In the genomic region with DNA sequence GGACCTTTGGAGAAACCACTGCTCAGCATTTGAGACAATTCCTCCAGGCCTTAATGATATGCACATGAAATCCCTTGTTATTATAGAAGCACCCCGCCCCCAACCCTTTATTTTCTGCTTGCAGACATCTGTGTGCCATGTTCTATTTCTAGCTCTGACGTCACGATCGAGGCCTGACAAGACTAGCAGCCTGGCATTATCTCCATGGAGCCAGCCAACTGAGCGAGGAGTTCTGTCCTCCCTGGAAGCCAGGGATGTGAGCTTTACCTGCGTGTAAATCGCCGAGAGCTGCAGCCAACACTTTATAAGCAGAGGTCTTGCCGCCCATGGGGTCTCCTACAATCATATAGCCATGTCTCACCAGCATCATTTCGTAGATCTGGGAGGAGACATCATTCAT, we compare ENCODE assay signal across 27 cellular contexts.
DNase-seq lines count a peak whose midpoint lies in the region; ATAC-seq lines count a peak whose summit lies in the region.
"Had no signal": no experiment of that assay in that cellular context is flagged by ENCODE, and none has a peak within 500 bp of the region (broad histone marks: within the 10 kb centered on the region; RNA-seq: fewer than 3 reads in every experiment).

No MANE protein-coding gene starts in this region.

- no peak overlapping the region for H3K4me3 ChIP-seq in CD4-positive, alpha-beta memory T cell (ENCODE audit: low read length in 2 of 2)
- H3K4me3 ChIP-seq: colonic mucosa, SK-N-MC, spleen, suprapubic skin, vagina had no signal

- intact Hi-C loops in CD4-positive, alpha-beta memory T cell (cut with micrococcal nuclease): no loop called here

- no peak overlapping the region for H3K4me3 Mint-ChIP-seq in CD4-positive, alpha-beta memory T cell
- H3K4me3 Mint-ChIP-seq: activated naive CD4-positive, alpha-beta T cell treated with anti-CD3 and anti-CD28 coated beads, Interleukin-2, amount 50 U/mL, for 24 hours; IgD-negative memory B cell; immature natural killer cell; natural killer cell had no signal

- H3K36me3 ChIP-seq in CD4-positive, alpha-beta memory T cell (ENCODE audit: insufficient read depth, low read length): no peaks in the 10 kb centered on the region
- H3K36me3 ChIP-seq: colonic mucosa, spleen, suprapubic skin, vagina had no signal

- ATAC-seq in HG02981 (IDR thresholded peaks at IDR 0.05; ENCODE audit: unreplicated experiment): no peak
- ATAC-seq: natural killer cell, PC-3 had no signal

- H3K27ac ChIP-seq in CD4-positive, alpha-beta memory T cell (ENCODE audit: low read depth, low read length): no peak overlapping the region
- H3K27ac ChIP-seq: colonic mucosa, HL-60, SK-N-MC, spleen, suprapubic skin, vagina had no signal

- H3K36me3 Mint-ChIP-seq in CD4-positive, alpha-beta memory T cell: no peaks in the 10 kb centered on the region
- H3K36me3 Mint-ChIP-seq: activated naive CD4-positive, alpha-beta T cell treated with anti-CD3 and anti-CD28 coated beads, Interleukin-2, amount 50 U/mL, for 24 hours; IgD-negative memory B cell; immature natural killer cell; natural killer cell had no signal

- no peaks in the 10 kb centered on the region for H3K9me3 Mint-ChIP-seq in CD4-positive, alpha-beta memory T cell
- H3K9me3 Mint-ChIP-seq: activated naive CD4-positive, alpha-beta T cell treated with anti-CD3 and anti-CD28 coated beads, Interleukin-2, amount 50 U/mL, for 24 hours; IgD-negative memory B cell; immature natural killer cell; natural killer cell had no signal

- H3K4me1 Mint-ChIP-seq in CD4-positive, alpha-beta memory T cell: no peaks in the 10 kb centered on the region
- H3K4me1 Mint-ChIP-seq: activated naive CD4-positive, alpha-beta T cell treated with anti-CD3 and anti-CD28 coated beads, Interleukin-2, amount 50 U/mL, for 24 hours; immature natural killer cell; natural killer cell had no signal

- POLR2A ChIA-PET in CD4-positive, alpha-beta memory T cell (lab: Charles Lee; ENCODE audit: partially characterized antibody): no interaction called here

- CTCF ChIA-PET in CD4-positive, alpha-beta memory T cell (lab: Charles Lee; ENCODE audit: partially characterized antibody): no interaction called here

- peaks cover 3 to 5% of the 10 kb centered on the region in 2 donors for H3K27me3 Mint-ChIP-seq in CD4-positive, alpha-beta memory T cell
- H3K27me3 Mint-ChIP-seq: activated naive CD4-positive, alpha-beta T cell treated with anti-CD3 and anti-CD28 coated beads, Interleukin-2, amount 50 U/mL, for 24 hours had no signal

- H3K4me1 ChIP-seq in CD4-positive, alpha-beta memory T cell (ENCODE audit: insufficient read depth, low read length): no peaks in the 10 kb centered on the region
- H3K4me1 ChIP-seq: colonic mucosa, spleen, suprapubic skin, vagina had no signal

- H3K27ac Mint-ChIP-seq in CD4-positive, alpha-beta memory T cell: no peak overlapping the region
- H3K27ac Mint-ChIP-seq: activated naive CD4-positive, alpha-beta T cell treated with anti-CD3 and anti-CD28 coated beads, Interleukin-2, amount 50 U/mL, for 24 hours; IgD-negative memory B cell; immature natural killer cell; natural killer cell had no signal

- no peaks in the 10 kb centered on the region for H3K27me3 ChIP-seq in CD4-positive, alpha-beta memory T cell (ENCODE audit: insufficient read depth, low read length)
- H3K27me3 ChIP-seq: colonic mucosa, spleen, suprapubic skin, vagina had no signal

- H3K9me3 ChIP-seq in CD4-positive, alpha-beta memory T cell (ENCODE audit: control insufficient read depth in 1 of 2, low read length in 2 of 2): no peaks in the 10 kb centered on the region
- H3K9me3 ChIP-seq: colonic mucosa, spleen, suprapubic skin, vagina had no signal

- DNase-seq in NCI-H1417 (lab: John Stamatoyannopoulos, UW) (peak in 2 of 3 experiments; percentile 28 to 71), NCI-H1417 treated with DMSO at 0.1 percent for 48 hours (lab: John Stamatoyannopoulos, UW) (no peak), NCI-H146 (lab: John Stamatoyannopoulos, UW) (peak; percentile 78), cerebellum (ENCODE audit: low spot score) (peak; percentile 78), mucosa of gallbladder (ENCODE audit: low spot score) (peak; percentile 12), retina (no peak)
- no peak for DNase-seq in CD4-positive, alpha-beta memory T cell
- DNase-seq: activated CD4-positive, CD25-positive, alpha-beta regulatory T cell treated with anti-CD3 and anti-CD28 coated beads, Interleukin-2, amount 50 U/mL, for 72 hours; activated CD8-positive, alpha-beta memory T cell treated with anti-CD3 and anti-CD28 coated beads for 24 hours; colonic mucosa; DMS53; immature natural killer cell; mammary epithelial cell; MV-4-11; natural killer cell; NCI-H2081; NCI-H774; PC-3; spleen; T1000 had no signal

Comparison
In these comparisons a context has a peak if more than half of its experiments do, and no peak if none do; other contexts are left out.
1. DNase-seq: peak in NCI-H1417 (2 of 3), NCI-H146 (single experiment), cerebellum (single experiment) and mucosa of gallbladder (single experiment); none in NCI-H1417 treated with DMSO at 0.1 percent for 48 hours (single experiment), CD4-positive, alpha-beta memory T cell (0 of 5) and retina (single experiment).